1 cellular context compared by ENCODE assay signal in genomic region chr17:59840329-59840907, GRCh38.
TF ChIP-seq lines count a peak whose summit lies in the region.

No MANE protein-coding gene starts in this region.

TF ChIP-seq in WTC11, 78 proteins besides CTCF, POLR2A, EP300 and RAD21 (continued from another document and continues in another):
- TF ChIP-seq PREB (CRISPR knock-in tag; IDR thresholded peaks at IDR 0.05; ENCODE audit: borderline replicate concordance) (no peak), ZNF425 (CRISPR knock-in tag; conservative IDR thresholded peaks at IDR 0.05) (peak; percentile 50; the same call in 1 of the 2 replicates), JAZF1 (CRISPR knock-in tag; IDR thresholded peaks at IDR 0.05) (no peak), ATF3 (CRISPR knock-in tag; conservative IDR thresholded peaks at IDR 0.05) (no peak), TP53 (CRISPR knock-in tag; IDR thresholded peaks at IDR 0.05) (no peak), ESRRA (CRISPR knock-in tag; IDR thresholded peaks at IDR 0.05; ENCODE audit: borderline replicate concordance) (no peak), AR (CRISPR knock-in tag; IDR thresholded peaks at IDR 0.05) (peak; percentile 9; the same call in 1 of the 2 replicates), NFATC4 (CRISPR knock-in tag; IDR thresholded peaks at IDR 0.05) (peak; percentile 45; the same call in 1 of the 2 replicates), RELA (CRISPR knock-in tag; IDR thresholded peaks at IDR 0.05; ENCODE audit: borderline replicate concordance) (no peak), E2F1 (CRISPR knock-in tag; IDR thresholded peaks at IDR 0.05) (no peak), JUN (CRISPR knock-in tag; IDR thresholded peaks at IDR 0.05) (no peak), SP1 (CRISPR knock-in tag; conservative IDR thresholded peaks at IDR 0.05) (no peak), NR3C1 (CRISPR knock-in tag; conservative IDR thresholded peaks at IDR 0.05; ENCODE audit: low read depth) (no peak), FOXK1 (CRISPR knock-in tag; IDR thresholded peaks at IDR 0.05) (no peak), MXD4 (CRISPR knock-in tag; IDR thresholded peaks at IDR 0.05; ENCODE audit: borderline replicate concordance) (no peak), ZNF219 (CRISPR knock-in tag; IDR thresholded peaks at IDR 0.05; ENCODE audit: borderline replicate concordance) (no peak), E2F4 (CRISPR knock-in tag; IDR thresholded peaks at IDR 0.05; ENCODE audit: borderline replicate concordance, low read depth) (no peak), ZNF317 (CRISPR knock-in tag; IDR thresholded peaks at IDR 0.05; ENCODE audit: borderline replicate concordance, low read depth) (no peak), ATF2 (CRISPR knock-in tag; IDR thresholded peaks at IDR 0.05; ENCODE audit: borderline replicate concordance, low read depth) (no peak), ZNF263 (CRISPR knock-in tag; IDR thresholded peaks at IDR 0.05; ENCODE audit: low read depth) (no peak), MLX (CRISPR knock-in tag; IDR thresholded peaks at IDR 0.05) (no peak), ZNF416 (CRISPR knock-in tag; IDR thresholded peaks at IDR 0.05) (no peak), ARID4B (CRISPR knock-in tag; IDR thresholded peaks at IDR 0.05; ENCODE audit: borderline replicate concordance) (no peak), E2F5 (CRISPR knock-in tag; IDR thresholded peaks at IDR 0.05) (no peak), SMAD4 (CRISPR knock-in tag; IDR thresholded peaks at IDR 0.05) (no peak), ZNF512 (CRISPR knock-in tag; IDR thresholded peaks at IDR 0.05; ENCODE audit: borderline replicate concordance) (no peak), AFF4 (CRISPR knock-in tag; IDR thresholded peaks at IDR 0.05; ENCODE audit: borderline replicate concordance) (no peak), CBFB (CRISPR knock-in tag; IDR thresholded peaks at IDR 0.05; ENCODE audit: low read depth) (no peak), MAX (CRISPR knock-in tag; IDR thresholded peaks at IDR 0.05) (no peak), TEAD4 (CRISPR knock-in tag; IDR thresholded peaks at IDR 0.05) (no peak)
